In the genomic region with DNA sequence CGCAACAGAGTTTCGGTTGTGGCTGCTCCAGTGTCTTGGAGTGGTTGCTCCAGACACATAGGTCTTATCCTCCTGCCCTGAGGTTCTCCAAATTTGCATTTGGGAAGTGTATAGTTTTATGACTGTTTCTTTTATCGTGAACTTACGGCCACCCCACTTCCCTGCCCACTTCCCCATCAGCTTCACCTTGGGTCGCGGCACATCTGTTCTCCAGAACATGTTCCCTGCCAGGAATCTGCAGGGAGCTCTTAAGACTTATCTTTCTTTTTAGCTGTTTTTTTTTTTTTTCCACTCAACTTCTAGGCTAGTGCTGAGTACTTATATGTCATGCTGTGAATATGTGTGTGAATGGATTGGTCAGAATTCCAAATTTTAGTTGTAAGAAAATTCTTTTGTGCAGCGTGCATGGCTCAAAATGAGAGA, we compare ENCODE assay signal across 14 cellular contexts.
DNase-seq lines count a peak whose midpoint lies in the region; ATAC-seq and TF ChIP-seq lines count a peak whose summit lies in the region.
"Had no signal": no experiment of that assay in that cellular context is flagged by ENCODE, and none has a peak within 500 bp of the region (broad histone marks: within the 10 kb centered on the region; RNA-seq: fewer than 3 reads in every experiment).

No MANE protein-coding gene starts in this region.

- 35 to 38% methylated on average over 7 of the region's 7 CpGs for WGBS in body of pancreas, 2 donors
- WGBS in transverse colon (ENCODE audit: low coverage in 1 of 2), 2 donors, result 50 to 51% methylated on average over 7 of the region's 7 CpGs

- TF ChIP-seq CTCF in body of pancreas (IDR thresholded peaks at IDR 0.05) (no peak), lower lobe of right lung (IDR thresholded peaks at IDR 0.05) (no peak), transverse colon (IDR thresholded peaks at IDR 0.05) (no peak)

- H3K27ac ChIP-seq in body of pancreas (peak overlapping the region; percentile 48 to 71 (median 68)), lower lobe of right lung (no peak overlapping the region), transverse colon (peak overlapping the region; percentile 21 to 53 (median 44))
- H3K27ac ChIP-seq: KMS-11 had no signal

- H3K27me3 ChIP-seq in body of pancreas (no peaks in the 10 kb centered on the region), lower lobe of right lung (ENCODE audit: low read depth) (no peaks in the 10 kb centered on the region), transverse colon (no peaks in the 10 kb centered on the region)

- H3K4me3 ChIP-seq in body of pancreas (no peak overlapping the region), lower lobe of right lung (no peak overlapping the region), transverse colon (no peak overlapping the region)

- ATAC-seq in body of pancreas (no peak), lower lobe of right lung (peak; percentile 35 to 45), HG02798 (IDR thresholded peaks at IDR 0.05; ENCODE audit: poor library complexity, unreplicated experiment) (no peak), HG03196 (IDR thresholded peaks at IDR 0.05; ENCODE audit: unreplicated experiment) (no peak)
- ATAC-seq: activated T-cell treated with anti-CD3 and anti-CD28 coated beads, Interleukin-2, amount 50 U/mL, for 72 hours had no signal

- no peaks in the 10 kb centered on the region for H3K36me3 ChIP-seq in body of pancreas (replicated peaks in 1 of 2; ENCODE audit: insufficient read depth in 1 of 2, low read depth in 2 of 2)
- H3K36me3 ChIP-seq in lower lobe of right lung, result no peaks in the 10 kb centered on the region
- H3K36me3 ChIP-seq in transverse colon, result no peaks in the 10 kb centered on the region

- H3K4me1 ChIP-seq in body of pancreas, result peaks cover 82% of the 10 kb centered on the region
- H3K4me1 ChIP-seq in lower lobe of right lung, result peaks cover 62% of the 10 kb centered on the region
- peaks cover 45 to 89% (median 64%) of the 10 kb centered on the region in 4 donors for H3K4me1 ChIP-seq in transverse colon

- H3K9me3 ChIP-seq in body of pancreas (no peaks in the 10 kb centered on the region), lower lobe of right lung (no peaks in the 10 kb centered on the region), transverse colon (no peaks in the 10 kb centered on the region)

- intact Hi-C loops in body of pancreas (cut with DNase I) (no loop called here), lower lobe of right lung (cut with DNase I) (no loop called here), transverse colon (cut with DNase I; ENCODE audit: low total_unique reads) (no loop called here)

- in situ Hi-C loops in transverse colon (cut with MboI; ENCODE audit: low pct_ligation_motif_present in 1 of 4, low pct_unique_long_range_greater_than_20kb in 1 of 4, low sequenced_read_pairs in 3 of 4), result no loop called here

- DNase-seq in NCI-H2171 treated with DMSO at 0.1 percent for 48 hours (lab: John Stamatoyannopoulos, UW) (peak; percentile 0), NCI-H2171 (lab: John Stamatoyannopoulos, UW) (no peak), body of pancreas (peak in 2 of 4 donors; percentile 55 to 58), lower lobe of right lung (no peak), transverse colon (no peak), ureter (ENCODE audit: low spot score) (no peak)
- DNase-seq: 8988T; activated B cell treated with CpG ODN at 0.5 μM for 24 hours; activated T-cell treated with anti-CD3 and anti-CD28 coated beads, Interleukin-2, amount 50 U/mL, for 72 hours; hippocampal formation; substantia nigra had no signal

- TF ChIP-seq EP300 in transverse colon (IDR thresholded peaks at IDR 0.05; ENCODE audit: low read depth), result no peak

- TF ChIP-seq POLR2A in body of pancreas (IDR thresholded peaks at IDR 0.05) (no peak), transverse colon (IDR thresholded peaks at IDR 0.05) (no peak)

Comparison
In these comparisons a context has a peak if more than half of its experiments do, and no peak if none do; other contexts are left out.
1. ATAC-seq: peak in lower lobe of right lung (2 of 2); none in body of pancreas (single experiment), HG02798 (single experiment) and HG03196 (single experiment).